Comparison of ENCODE assay signal across 19 cellular contexts in the genomic region with DNA sequence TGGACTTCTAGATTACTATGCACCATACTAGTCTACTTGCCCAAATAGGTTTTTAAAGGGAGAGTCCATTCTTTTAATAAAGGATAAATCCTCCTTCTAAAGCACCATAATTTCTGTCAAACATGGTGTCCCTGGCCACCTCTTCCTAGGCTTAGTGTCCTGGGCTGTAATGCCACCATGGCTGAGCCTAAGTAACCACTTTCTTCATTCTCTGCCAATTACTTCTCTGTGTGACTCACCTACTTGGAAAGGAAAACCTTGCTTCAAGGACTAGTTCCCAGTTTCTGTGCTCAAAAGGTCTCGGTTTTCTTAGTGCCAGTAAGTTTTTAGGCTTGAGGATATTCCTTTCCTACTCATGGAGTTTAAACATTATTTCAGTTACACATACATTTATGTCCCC.
DNase-seq lines count a peak whose midpoint lies in the region; ATAC-seq, FAIRE-seq and TF ChIP-seq lines count a peak whose summit lies in the region.
"Had no signal": no experiment of that assay in that cellular context is flagged by ENCODE, and none has a peak within 500 bp of the region (broad histone marks: within the 10 kb centered on the region; RNA-seq: fewer than 3 reads in every experiment).

No MANE protein-coding gene starts in this region.

- no peak for TF ChIP-seq RAD21 in K562 (CRISPR knock-in tag; conservative IDR thresholded peaks at IDR 0.05 in 1 of 2, IDR thresholded peaks at IDR 0.05 in 1 of 2)

- intact Hi-C loops in K562 (cut with micrococcal nuclease) (no loop called here), lower lobe of right lung (cut with DNase I) (no loop called here), esophagus squamous epithelium (cut with DNase I) (no loop called here)

- no peak overlapping the region for H4K8ac ChIP-seq in trophoblast cell (ENCODE audit: low read depth, low read length)

- H4K91ac ChIP-seq in trophoblast cell (ENCODE audit: low read depth, low read length): no peak overlapping the region

- peaks cover 0 to 6% (median 3%) of the 10 kb centered on the region in 11 experiments; a peak in 13 of 22 replicates for H3K9me3 ChIP-seq in BLaER1 treated with 17β-estradiol and CSF1 and Interleukin-3, amounts not matched to agents 10 nM and 100 nM (replicated peaks in 1 of 11)
- no peaks in the 10 kb centered on the region for H3K9me3 ChIP-seq in K562 (replicated peaks; ENCODE audit: control insufficient read depth, insufficient read depth, low read depth, low read length)
- no peaks in the 10 kb centered on the region for H3K9me3 ChIP-seq in lower lobe of right lung
- H3K9me3 ChIP-seq in trophoblast cell (ENCODE audit: insufficient read depth, low read depth, low read length): no peaks in the 10 kb centered on the region
- peaks cover 0 to 1% (median 0%) of the 10 kb centered on the region in 3 donors for H3K9me3 ChIP-seq in esophagus squamous epithelium
- H3K9me3 ChIP-seq: neutrophil, testis had no signal

- ATAC-seq in K562 (peak; percentile 10), lower lobe of right lung (peak; percentile 62 to 71)
- ATAC-seq: left ventricle myocardium superior had no signal

- peaks cover 40 to 72% (median 57%) of the 10 kb centered on the region in 10 experiments for H3K4me1 ChIP-seq in BLaER1 treated with 17β-estradiol and CSF1 and Interleukin-3, amounts not matched to agents 10 nM and 100 nM
- peaks cover 27% of the 10 kb centered on the region in 2 experiments for H3K4me1 ChIP-seq in K562 (replicated peaks in 1 of 2; ENCODE audit: control insufficient read depth in 2 of 2, insufficient read depth in 2 of 2, low read length in 2 of 2)
- no peaks in the 10 kb centered on the region for H3K4me1 ChIP-seq in lower lobe of right lung
- H3K4me1 ChIP-seq in trophoblast cell (ENCODE audit: control insufficient read depth in 1 of 2, insufficient read depth in 2 of 2, low read length in 2 of 2): no peaks in the 10 kb centered on the region
- peaks cover 0 to 6% (median 0%) of the 10 kb centered on the region in 3 donors for H3K4me1 ChIP-seq in esophagus squamous epithelium

- no peak overlapping the region for H2BK5ac ChIP-seq in trophoblast cell (ENCODE audit: low read depth, low read length, poor library complexity)

- 13% methylated on average over 1 of the region's 1 CpG for WGBS in K562 (ENCODE audit: insufficient coverage, low coverage, missing lambda C conversion rate)
- WGBS in trophoblast cell (ENCODE audit: extremely low coverage, insufficient coverage, insufficient read length): no CpG with 5 or more reads among the region's 1 CpG
- WGBS in esophagus squamous epithelium, 2 donors: 33% methylated on average over 1 of the region's 1 CpG

- peak overlapping the region in 8 of 11 experiments; percentile 35 to 95 (median 53); a peak in 13 of 22 replicates for H3K27ac ChIP-seq in BLaER1 treated with 17β-estradiol and CSF1 and Interleukin-3, amounts not matched to agents 10 nM and 100 nM
- no peak overlapping the region; the same call in 2 of the 3 replicates for H3K27ac ChIP-seq in K562 (ENCODE audit: extremely low read depth, low read depth, low read length)
- no peak overlapping the region for H3K27ac ChIP-seq in lower lobe of right lung
- no peak overlapping the region for H3K27ac ChIP-seq in trophoblast cell (ENCODE audit: low read depth, low read length)
- H3K27ac ChIP-seq in esophagus squamous epithelium: no peak overlapping the region
- H3K27ac ChIP-seq: neutrophil, testis had no signal

- no peak overlapping the region for H2BK12ac ChIP-seq in trophoblast cell (ENCODE audit: low read length)

- H3K4me3 Mint-ChIP-seq in IgD-negative memory B cell: peak overlapping the region in 2 of 4 donors; percentile 17 to 66
- H3K4me3 Mint-ChIP-seq: GM23338 had no signal

- no peak for FAIRE-seq in K562 (lab: Jason Lieb, UNC)
- FAIRE-seq: TTC549 had no signal

- no TSS peak for BruUV-seq in K562 (replicated peaks; lab: Mats Ljungman, UMichigan)

- H3K14ac ChIP-seq in trophoblast cell (ENCODE audit: low read length): no peak overlapping the region

- no peak overlapping the region for H3K18ac ChIP-seq in trophoblast cell (ENCODE audit: low read length)

- no peaks in the 10 kb centered on the region for H3K27me3 ChIP-seq in BLaER1 treated with 17β-estradiol and CSF1 and Interleukin-3, amounts not matched to agents 10 nM and 100 nM
- H3K27me3 ChIP-seq in K562 (ENCODE audit: control insufficient read depth in 2 of 2, insufficient read depth in 2 of 2, low read length in 2 of 2): no peaks in the 10 kb centered on the region
- no peaks in the 10 kb centered on the region for H3K27me3 ChIP-seq in lower lobe of right lung (ENCODE audit: low read depth)
- no peaks in the 10 kb centered on the region for H3K27me3 ChIP-seq in trophoblast cell (ENCODE audit: insufficient read depth, low read length)
- no peaks in the 10 kb centered on the region for H3K27me3 ChIP-seq in esophagus squamous epithelium
- H3K27me3 ChIP-seq: neutrophil, testis had no signal

- no peak overlapping the region for H3K23ac ChIP-seq in trophoblast cell (ENCODE audit: low read length)

- H3K27ac Mint-ChIP-seq in IgD-negative memory B cell: peak overlapping the region in 2 of 3 donors; percentile 22 to 76
- H3K27ac Mint-ChIP-seq: activated T-helper 2 cell treated with anti-CD3 and anti-CD28 coated beads, Interferon-gamma antibody, Interleukin-2, Interleukin-4, amounts not matched to agents 10 μg/mL and 5 μg/mL and 100 μg/mL, durations not matched to agents 14 hours and 24 hours and 36 hours; GM23338 had no signal

- TF ChIP-seq EP300 in K562 (IDR thresholded peaks at IDR 0.05; ENCODE audit: low read length): no peak

- in situ Hi-C loops in K562 (cut with MboI): no loop called here

- H3K4ac ChIP-seq in trophoblast cell (ENCODE audit: low read depth, low read length): no peak overlapping the region

- H3K36me3 ChIP-seq in BLaER1 treated with 17β-estradiol and CSF1 and Interleukin-3, amounts not matched to agents 10 nM and 100 nM: peaks cover 12 to 61% (median 36%) of the 10 kb centered on the region in 11 experiments; a peak in 19 of 22 replicates
- H3K36me3 ChIP-seq in K562 (ENCODE audit: control insufficient read depth, insufficient read depth, low read length): no peaks in the 10 kb centered on the region; the same call in 2 of the 3 replicates
- no peaks in the 10 kb centered on the region for H3K36me3 ChIP-seq in lower lobe of right lung
- no peaks in the 10 kb centered on the region for H3K36me3 ChIP-seq in trophoblast cell (ENCODE audit: control insufficient read depth in 1 of 2, insufficient read depth in 2 of 2, low read length in 2 of 2)
- H3K36me3 ChIP-seq in esophagus squamous epithelium: peaks cover 0 to 5% (median 3%) of the 10 kb centered on the region in 3 donors

- no peak for DNase-seq in K562 (ENCODE audit: extremely low read depth in 1 of 4, low spot score in 3 of 4)
- no peak for DNase-seq in lower lobe of right lung
- no peak for DNase-seq in DMS79 treated with DMSO at 0.1 percent for 48 hours (lab: John Stamatoyannopoulos, UW)
- DNase-seq in trophoblast cell: no peak
- no peak for DNase-seq in amniotic stem cell (lab: John Stamatoyannopoulos, UW)
- DNase-seq in esophagus squamous epithelium (lab: John Stamatoyannopoulos, UW): no peak
- DNase-seq: activated CD4-positive, alpha-beta T cell treated with anti-CD3 and anti-CD28 coated beads for 48 hours; caudate nucleus; left ventricle myocardium superior; MM.1S; NCI-H2029; NCI-H446; testis had no signal

- peaks cover 6% of the 10 kb centered on the region for H3K36me3 Mint-ChIP-seq in IgD-negative memory B cell

- no peak for TF ChIP-seq POLR2A in K562 (conservative IDR thresholded peaks at IDR 0.05)
- TF ChIP-seq POLR2A in esophagus squamous epithelium (IDR thresholded peaks at IDR 0.05): no peak

- peak overlapping the region in 1 of 11 experiments; percentile 23; a peak in 2 of 22 replicates for H3K9ac ChIP-seq in BLaER1 treated with 17β-estradiol and CSF1 and Interleukin-3, amounts not matched to agents 10 nM and 100 nM
- H3K9ac ChIP-seq in K562 (ENCODE audit: insufficient read depth in 1 of 2, low read depth in 2 of 2, low read length in 2 of 2) (no peak overlapping the region), trophoblast cell (ENCODE audit: low read length) (no peak overlapping the region)

- no peaks in the 10 kb centered on the region for H3K79me2 ChIP-seq in K562 (ENCODE audit: control insufficient read depth, insufficient read depth, low read length)
- H3K79me2 ChIP-seq in trophoblast cell (ENCODE audit: control insufficient read depth, insufficient read depth, low read length, poor library complexity): no peaks in the 10 kb centered on the region

- peaks cover 3% of the 10 kb centered on the region for H3K9me1 ChIP-seq in K562 (ENCODE audit: control insufficient read depth, insufficient read depth, low read length)

- H4K20me1 ChIP-seq in BLaER1 treated with 17β-estradiol and CSF1 and Interleukin-3, amounts not matched to agents 10 nM and 100 nM: peaks cover 0 to 43% (median 0%) of the 10 kb centered on the region in 11 experiments; a peak in 3 of 22 replicates
- H4K20me1 ChIP-seq in K562 (replicated peaks; ENCODE audit: control insufficient read depth, insufficient read depth, low read length): peaks cover 4% of the 10 kb centered on the region; the same call in 1 of the 2 replicates

- CTCF ChIA-PET in K562 (lab: Yijun Ruan, JAX; ENCODE audit: low intra/inter-chr PET ratio): no interaction called here

- H3K4me1 Mint-ChIP-seq in IgD-negative memory B cell: peaks cover 22 to 31% (median 28%) of the 10 kb centered on the region in 3 donors

- H2AFZ ChIP-seq in K562 (ENCODE audit: low read depth, low read length): no peak overlapping the region
- no peak overlapping the region for H2AFZ ChIP-seq in trophoblast cell (ENCODE audit: insufficient read depth, low read length, poor library complexity)
- H2AFZ ChIP-seq: GM23338 had no signal

- no peaks in the 10 kb centered on the region for H3K27me3 Mint-ChIP-seq in IgD-negative memory B cell

- no peak overlapping the region for H2BK120ac ChIP-seq in trophoblast cell (ENCODE audit: insufficient read depth, low read length, poor library complexity)

- no peak overlapping the region for H4K12ac ChIP-seq in trophoblast cell (ENCODE audit: low read depth, low read length)

- no peak overlapping the region for H2AK5ac ChIP-seq in trophoblast cell (ENCODE audit: low read length)

- H3K4me3 ChIP-seq in BLaER1 treated with 17β-estradiol and CSF1 and Interleukin-3, amounts not matched to agents 10 nM and 100 nM: no peak overlapping the region
- H3K4me3 ChIP-seq in K562: no peak overlapping the region
- no peak overlapping the region for H3K4me3 ChIP-seq in lower lobe of right lung
- H3K4me3 ChIP-seq in trophoblast cell (ENCODE audit: low read depth, low read length): no peak overlapping the region
- no peak overlapping the region for H3K4me3 ChIP-seq in esophagus squamous epithelium
- H3K4me3 ChIP-seq: GM23338, testis had no signal

- H3K4me2 ChIP-seq in BLaER1 treated with 17β-estradiol and CSF1 and Interleukin-3, amounts not matched to agents 10 nM and 100 nM: peak overlapping the region; percentile 26 to 91 (median 43); a peak in 19 of 22 replicates
- H3K4me2 ChIP-seq in K562 (ENCODE audit: insufficient read depth, low read length) (peak overlapping the region; percentile 70; the same call in 1 of the 2 replicates), trophoblast cell (ENCODE audit: low read length) (no peak overlapping the region)
- H3K4me2 ChIP-seq: GM23338 had no signal

- H3K79me1 ChIP-seq in trophoblast cell (ENCODE audit: low read length): no peaks in the 10 kb centered on the region

- no peak for TF ChIP-seq CTCF in K562 (IDR thresholded peaks at IDR 0.05 in 2 of 3, conservative IDR thresholded peaks at IDR 0.05 in 1 of 3; ENCODE audit: insufficient read depth in 2 of 3, low read depth in 1 of 3, low read length in 3 of 3)
- TF ChIP-seq CTCF in lower lobe of right lung (IDR thresholded peaks at IDR 0.05): no peak
- TF ChIP-seq CTCF in esophagus squamous epithelium (IDR thresholded peaks at IDR 0.05): no peak

- POLR2A ChIA-PET in K562 (lab: Yijun Ruan, JAX): interaction anchor here (1.0 to 2.3 kb wide), 2 partner anchors 12 to 13 kb away, joined by 3 to 8 read pairs; no protein-coding TSS in a partner anchor

- H3K9me3 Mint-ChIP-seq in IgD-negative memory B cell: peaks cover 0 to 4% (median under 1%) of the 10 kb centered on the region in 3 donors
- H3K9me3 Mint-ChIP-seq: GM23338 had no signal

Comparison
In these comparisons a context has a peak if more than half of its experiments do, and no peak if none do; other contexts are left out.
1. H3K27ac ChIP-seq: peak in BLaER1 treated with 17β-estradiol and CSF1 and Interleukin-3, amounts not matched to agents 10 nM and 100 nM (8 of 11); none in K562 (single experiment), lower lobe of right lung (single experiment), trophoblast cell (single experiment) and esophagus squamous epithelium (0 of 4).